In the genomic region with DNA sequence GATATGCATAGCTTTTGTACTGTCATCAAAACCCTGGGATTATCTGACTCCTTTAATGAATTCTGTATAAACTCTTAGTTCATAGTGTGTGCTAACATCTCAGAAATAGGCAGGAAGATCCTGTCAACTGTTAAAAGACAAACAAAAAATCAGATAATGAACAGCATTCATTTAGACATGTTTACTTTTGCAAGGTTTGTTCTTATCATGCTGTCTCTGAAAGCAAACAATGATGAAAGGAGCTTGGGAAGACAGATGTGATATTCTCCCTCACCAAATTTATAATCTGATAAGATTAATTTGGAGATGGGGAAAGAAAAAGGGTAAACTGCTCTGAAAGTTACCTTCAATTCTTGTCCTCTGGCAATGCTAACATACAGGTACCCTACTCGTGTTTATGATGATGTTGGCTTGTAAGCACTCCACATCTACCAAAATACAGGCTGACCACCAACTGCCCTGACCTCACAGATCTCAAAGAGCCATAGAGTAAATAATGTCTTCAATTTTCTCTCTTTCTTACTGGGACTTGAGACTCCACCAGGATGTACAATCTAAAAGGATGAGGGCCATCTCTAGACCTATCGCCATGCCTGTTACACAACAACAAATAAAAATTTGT, we compare ENCODE assay signal across 1 cellular context.
TF ChIP-seq lines count a peak whose summit lies in the region.

No MANE protein-coding gene starts in this region.

TF ChIP-seq in HepG2, 621 proteins besides CTCF, POLR2A, EP300 and RAD21 (continued from another document and continues in another):
- TF ChIP-seq, protein P1, sequence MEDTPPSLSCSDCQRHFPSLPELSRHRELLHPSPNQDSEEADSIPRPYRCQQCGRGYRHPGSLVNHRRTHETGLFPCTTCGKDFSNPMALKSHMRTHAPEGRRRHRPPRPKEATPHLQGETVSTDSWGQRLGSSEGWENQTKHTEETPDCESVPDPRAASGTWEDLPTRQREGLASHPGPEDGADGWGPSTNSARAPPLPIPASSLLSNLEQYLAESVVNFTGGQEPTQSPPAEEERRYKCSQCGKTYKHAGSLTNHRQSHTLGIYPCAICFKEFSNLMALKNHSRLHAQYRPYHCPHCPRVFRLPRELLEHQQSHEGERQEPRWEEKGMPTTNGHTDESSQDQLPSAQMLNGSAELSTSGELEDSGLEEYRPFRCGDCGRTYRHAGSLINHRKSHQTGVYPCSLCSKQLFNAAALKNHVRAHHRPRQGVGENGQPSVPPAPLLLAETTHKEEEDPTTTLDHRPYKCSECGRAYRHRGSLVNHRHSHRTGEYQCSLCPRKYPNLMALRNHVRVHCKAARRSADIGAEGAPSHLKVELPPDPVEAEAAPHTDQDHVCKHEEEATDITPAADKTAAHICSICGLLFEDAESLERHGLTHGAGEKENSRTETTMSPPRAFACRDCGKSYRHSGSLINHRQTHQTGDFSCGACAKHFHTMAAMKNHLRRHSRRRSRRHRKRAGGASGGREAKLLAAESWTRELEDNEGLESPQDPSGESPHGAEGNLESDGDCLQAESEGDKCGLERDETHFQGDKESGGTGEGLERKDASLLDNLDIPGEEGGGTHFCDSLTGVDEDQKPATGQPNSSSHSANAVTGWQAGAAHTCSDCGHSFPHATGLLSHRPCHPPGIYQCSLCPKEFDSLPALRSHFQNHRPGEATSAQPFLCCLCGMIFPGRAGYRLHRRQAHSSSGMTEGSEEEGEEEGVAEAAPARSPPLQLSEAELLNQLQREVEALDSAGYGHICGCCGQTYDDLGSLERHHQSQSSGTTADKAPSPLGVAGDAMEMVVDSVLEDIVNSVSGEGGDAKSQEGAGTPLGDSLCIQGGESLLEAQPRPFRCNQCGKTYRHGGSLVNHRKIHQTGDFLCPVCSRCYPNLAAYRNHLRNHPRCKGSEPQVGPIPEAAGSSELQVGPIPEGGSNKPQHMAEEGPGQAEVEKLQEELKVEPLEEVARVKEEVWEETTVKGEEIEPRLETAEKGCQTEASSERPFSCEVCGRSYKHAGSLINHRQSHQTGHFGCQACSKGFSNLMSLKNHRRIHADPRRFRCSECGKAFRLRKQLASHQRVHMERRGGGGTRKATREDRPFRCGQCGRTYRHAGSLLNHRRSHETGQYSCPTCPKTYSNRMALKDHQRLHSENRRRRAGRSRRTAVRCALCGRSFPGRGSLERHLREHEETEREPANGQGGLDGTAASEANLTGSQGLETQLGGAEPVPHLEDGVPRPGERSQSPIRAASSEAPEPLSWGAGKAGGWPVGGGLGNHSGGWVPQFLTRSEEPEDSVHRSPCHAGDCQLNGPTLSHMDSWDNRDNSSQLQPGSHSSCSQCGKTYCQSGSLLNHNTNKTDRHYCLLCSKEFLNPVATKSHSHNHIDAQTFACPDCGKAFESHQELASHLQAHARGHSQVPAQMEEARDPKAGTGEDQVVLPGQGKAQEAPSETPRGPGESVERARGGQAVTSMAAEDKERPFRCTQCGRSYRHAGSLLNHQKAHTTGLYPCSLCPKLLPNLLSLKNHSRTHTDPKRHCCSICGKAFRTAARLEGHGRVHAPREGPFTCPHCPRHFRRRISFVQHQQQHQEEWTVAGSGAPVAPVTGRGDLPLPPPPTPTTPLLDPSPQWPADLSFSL (CRISPR knock-in tag; IDR thresholded peaks at IDR 0.05), result no peak
- TF ChIP-seq ZNF83 (CRISPR knock-in tag; IDR thresholded peaks at IDR 0.05; ENCODE audit: borderline replicate concordance) (no peak), XBP1 (CRISPR knock-in tag; IDR thresholded peaks at IDR 0.05) (no peak), ZNF274 (CRISPR knock-in tag; IDR thresholded peaks at IDR 0.05) (no peak), ZNF234 (CRISPR knock-in tag; conservative IDR thresholded peaks at IDR 0.05) (no peak), CC2D1A (CRISPR knock-in tag; IDR thresholded peaks at IDR 0.05) (no peak), ATF7-NPFF (CRISPR knock-in tag; IDR thresholded peaks at IDR 0.05; ENCODE audit: low read depth) (no peak)
- TF ChIP-seq, protein P2, sequence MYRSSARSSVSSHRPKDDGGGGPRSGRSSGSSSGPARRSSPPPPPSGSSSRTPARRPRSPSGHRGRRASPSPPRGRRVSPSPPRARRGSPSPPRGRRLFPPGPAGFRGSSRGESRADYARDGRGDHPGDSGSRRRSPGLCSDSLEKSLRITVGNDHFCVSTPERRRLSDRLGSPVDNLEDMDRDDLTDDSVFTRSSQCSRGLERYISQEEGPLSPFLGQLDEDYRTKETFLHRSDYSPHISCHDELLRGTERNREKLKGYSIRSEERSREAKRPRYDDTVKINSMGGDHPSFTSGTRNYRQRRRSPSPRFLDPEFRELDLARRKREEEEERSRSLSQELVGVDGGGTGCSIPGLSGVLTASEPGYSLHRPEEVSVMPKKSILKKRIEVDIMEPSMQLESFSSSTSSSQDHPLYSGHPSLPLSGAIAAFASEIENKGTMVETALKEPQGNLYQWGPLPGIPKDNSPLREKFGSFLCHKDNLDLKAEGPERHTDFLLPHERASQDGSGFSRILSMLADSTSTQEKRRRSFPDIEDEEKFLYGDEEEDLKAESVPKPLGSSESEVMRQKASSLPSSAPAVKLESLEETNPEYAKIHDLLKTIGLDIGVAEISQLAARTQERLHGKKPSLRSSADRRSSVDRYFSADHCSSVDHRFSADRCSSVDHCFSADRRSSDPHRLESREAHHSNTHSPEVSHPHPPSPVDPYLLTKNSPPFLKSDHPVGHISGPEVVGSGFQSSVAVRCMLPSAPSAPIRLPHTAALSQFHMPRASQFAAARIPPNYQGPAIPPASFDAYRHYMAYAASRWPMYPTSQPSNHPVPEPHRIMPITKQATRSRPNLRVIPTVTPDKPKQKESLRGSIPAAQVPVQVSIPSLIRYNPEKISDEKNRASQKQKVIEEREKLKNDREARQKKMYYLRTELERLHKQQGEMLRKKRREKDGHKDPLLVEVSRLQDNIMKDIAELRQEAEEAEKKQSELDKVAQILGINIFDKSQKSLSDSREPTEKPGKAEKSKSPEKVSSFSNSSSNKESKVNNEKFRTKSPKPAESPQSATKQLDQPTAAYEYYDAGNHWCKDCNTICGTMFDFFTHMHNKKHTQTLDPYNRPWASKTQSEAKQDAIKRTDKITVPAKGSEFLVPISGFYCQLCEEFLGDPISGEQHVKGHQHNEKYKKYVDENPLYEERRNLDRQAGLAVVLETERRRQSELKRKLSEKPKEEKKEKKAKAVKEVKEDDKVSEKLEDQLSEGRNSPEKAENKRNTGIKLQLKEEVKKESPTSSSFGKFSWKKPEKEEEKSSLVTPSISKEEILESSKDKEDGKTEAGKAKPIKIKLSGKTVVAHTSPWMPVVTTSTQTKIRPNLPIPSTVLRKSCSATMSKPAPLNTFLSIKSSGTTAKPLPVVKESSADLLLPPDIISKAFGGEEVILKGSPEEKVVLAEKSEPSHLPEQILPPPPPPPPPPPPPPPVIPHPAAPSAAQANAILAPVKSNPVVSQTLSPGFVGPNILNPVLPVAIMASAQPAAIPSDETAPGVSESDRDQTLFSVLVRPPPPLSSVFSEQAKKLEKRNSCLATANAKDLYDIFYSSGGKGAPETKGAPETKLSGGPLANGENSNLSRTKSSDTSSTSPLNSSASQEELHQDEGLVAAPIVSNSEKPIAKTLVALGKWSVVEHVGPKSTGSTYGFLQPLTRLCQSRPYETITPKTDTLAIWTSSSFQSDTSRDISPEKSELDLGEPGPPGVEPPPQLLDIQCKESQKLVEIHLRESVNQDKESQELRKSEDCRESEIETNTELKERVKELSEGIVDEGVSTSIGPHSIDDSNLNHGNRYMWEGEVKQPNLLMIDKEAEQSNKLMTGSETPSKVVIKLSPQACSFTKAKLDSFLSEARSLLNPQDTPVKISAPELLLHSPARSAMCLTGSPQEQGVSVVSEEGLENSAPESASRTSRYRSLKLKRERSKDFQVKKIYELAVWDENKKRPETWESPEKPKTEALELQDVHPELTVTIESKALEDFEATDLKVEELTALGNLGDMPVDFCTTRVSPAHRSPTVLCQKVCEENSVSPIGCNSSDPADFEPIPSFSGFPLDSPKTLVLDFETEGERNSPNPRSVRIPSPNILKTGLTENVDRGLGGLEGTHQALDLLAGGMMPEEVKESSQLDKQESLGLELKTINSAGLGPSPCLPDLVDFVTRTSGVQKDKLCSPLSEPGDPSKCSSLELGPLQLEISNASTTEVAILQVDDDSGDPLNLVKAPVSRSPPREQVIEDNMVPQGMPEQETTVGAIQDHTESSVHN (CRISPR knock-in tag; IDR thresholded peaks at IDR 0.05), result no peak
- TF ChIP-seq, protein P3, sequence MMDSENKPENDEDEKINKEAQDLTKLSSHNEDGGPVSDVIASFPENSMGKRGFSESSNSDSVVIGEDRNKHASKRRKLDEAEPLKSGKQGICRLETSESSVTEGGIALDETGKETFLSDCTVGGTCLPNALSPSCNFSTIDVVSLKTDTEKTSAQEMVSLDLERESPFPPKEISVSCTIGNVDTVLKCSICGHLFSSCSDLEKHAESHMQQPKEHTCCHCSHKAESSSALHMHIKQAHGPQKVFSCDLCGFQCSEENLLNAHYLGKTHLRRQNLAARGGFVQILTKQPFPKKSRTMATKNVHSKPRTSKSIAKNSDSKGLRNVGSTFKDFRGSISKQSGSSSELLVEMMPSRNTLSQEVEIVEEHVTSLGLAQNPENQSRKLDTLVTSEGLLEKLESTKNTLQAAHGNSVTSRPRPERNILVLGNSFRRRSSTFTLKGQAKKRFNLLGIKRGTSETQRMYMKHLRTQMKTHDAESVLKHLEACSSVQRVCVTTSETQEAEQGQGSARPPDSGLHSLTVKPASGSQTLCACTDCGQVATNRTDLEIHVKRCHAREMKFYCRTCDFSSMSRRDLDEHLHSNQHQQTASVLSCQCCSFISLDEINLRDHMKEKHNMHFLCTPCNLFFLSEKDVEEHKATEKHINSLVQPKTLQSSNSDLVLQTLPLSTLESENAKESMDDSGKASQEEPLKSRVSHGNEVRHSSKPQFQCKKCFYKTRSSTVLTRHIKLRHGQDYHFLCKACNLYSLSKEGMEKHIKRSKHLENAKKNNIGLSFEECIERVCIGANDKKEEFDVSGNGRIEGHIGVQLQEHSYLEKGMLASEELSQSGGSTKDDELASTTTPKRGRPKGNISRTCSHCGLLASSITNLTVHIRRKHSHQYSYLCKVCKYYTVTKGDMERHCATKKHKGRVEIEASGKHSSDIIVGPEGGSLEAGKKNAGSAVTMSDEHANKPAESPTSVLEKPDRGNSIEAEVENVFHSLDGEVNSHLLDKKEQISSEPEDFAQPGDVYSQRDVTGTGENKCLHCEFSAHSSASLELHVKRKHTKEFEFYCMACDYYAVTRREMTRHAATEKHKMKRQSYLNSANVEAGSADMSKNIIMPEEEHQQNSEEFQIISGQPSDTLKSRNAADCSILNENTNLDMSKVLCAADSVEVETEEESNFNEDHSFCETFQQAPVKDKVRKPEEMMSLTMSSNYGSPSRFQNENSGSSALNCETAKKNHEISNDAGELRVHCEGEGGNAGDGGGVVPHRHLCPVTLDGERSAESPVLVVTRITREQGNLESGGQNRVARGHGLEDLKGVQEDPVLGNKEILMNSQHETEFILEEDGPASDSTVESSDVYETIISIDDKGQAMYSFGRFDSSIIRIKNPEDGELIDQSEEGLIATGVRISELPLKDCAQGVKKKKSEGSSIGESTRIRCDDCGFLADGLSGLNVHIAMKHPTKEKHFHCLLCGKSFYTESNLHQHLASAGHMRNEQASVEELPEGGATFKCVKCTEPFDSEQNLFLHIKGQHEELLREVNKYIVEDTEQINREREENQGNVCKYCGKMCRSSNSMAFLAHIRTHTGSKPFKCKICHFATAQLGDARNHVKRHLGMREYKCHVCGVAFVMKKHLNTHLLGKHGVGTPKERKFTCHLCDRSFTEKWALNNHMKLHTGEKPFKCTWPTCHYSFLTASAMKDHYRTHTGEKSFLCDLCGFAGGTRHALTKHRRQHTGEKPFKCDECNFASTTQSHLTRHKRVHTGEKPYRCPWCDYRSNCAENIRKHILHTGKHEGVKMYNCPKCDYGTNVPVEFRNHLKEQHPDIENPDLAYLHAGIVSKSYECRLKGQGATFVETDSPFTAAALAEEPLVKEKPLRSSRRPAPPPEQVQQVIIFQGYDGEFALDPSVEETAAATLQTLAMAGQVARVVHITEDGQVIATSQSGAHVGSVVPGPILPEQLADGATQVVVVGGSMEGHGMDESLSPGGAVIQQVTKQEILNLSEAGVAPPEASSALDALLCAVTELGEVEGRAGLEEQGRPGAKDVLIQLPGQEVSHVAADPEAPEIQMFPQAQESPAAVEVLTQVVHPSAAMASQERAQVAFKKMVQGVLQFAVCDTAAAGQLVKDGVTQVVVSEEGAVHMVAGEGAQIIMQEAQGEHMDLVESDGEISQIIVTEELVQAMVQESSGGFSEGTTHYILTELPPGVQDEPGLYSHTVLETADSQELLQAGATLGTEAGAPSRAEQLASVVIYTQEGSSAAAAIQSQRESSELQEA (CRISPR knock-in tag; IDR thresholded peaks at IDR 0.05; ENCODE audit: not compliant biosample characterization), result no peak
- TF ChIP-seq, protein P4, sequence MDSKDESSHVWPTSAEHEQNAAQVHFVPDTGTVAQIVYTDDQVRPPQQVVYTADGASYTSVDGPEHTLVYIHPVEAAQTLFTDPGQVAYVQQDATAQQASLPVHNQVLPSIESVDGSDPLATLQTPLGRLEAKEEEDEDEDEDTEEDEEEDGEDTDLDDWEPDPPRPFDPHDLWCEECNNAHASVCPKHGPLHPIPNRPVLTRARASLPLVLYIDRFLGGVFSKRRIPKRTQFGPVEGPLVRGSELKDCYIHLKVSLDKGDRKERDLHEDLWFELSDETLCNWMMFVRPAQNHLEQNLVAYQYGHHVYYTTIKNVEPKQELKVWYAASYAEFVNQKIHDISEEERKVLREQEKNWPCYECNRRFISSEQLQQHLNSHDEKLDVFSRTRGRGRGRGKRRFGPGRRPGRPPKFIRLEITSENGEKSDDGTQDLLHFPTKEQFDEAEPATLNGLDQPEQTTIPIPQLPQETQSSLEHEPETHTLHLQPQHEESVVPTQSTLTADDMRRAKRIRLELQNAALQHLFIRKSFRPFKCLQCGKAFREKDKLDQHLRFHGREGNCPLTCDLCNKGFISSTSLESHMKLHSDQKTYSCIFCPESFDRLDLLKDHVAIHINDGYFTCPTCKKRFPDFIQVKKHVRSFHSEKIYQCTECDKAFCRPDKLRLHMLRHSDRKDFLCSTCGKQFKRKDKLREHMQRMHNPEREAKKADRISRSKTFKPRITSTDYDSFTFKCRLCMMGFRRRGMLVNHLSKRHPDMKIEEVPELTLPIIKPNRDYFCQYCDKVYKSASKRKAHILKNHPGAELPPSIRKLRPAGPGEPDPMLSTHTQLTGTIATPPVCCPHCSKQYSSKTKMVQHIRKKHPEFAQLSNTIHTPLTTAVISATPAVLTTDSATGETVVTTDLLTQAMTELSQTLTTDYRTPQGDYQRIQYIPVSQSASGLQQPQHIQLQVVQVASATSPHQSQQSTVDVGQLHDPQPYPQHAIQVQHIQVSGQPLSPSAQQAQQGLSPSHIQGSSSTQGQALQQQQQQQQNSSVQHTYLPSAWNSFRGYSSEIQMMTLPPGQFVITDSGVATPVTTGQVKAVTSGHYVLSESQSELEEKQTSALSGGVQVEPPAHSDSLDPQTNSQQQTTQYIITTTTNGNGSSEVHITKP (CRISPR knock-in tag; IDR thresholded peaks at IDR 0.05; ENCODE audit: low read depth), result no peak
- TF ChIP-seq, protein P5, sequence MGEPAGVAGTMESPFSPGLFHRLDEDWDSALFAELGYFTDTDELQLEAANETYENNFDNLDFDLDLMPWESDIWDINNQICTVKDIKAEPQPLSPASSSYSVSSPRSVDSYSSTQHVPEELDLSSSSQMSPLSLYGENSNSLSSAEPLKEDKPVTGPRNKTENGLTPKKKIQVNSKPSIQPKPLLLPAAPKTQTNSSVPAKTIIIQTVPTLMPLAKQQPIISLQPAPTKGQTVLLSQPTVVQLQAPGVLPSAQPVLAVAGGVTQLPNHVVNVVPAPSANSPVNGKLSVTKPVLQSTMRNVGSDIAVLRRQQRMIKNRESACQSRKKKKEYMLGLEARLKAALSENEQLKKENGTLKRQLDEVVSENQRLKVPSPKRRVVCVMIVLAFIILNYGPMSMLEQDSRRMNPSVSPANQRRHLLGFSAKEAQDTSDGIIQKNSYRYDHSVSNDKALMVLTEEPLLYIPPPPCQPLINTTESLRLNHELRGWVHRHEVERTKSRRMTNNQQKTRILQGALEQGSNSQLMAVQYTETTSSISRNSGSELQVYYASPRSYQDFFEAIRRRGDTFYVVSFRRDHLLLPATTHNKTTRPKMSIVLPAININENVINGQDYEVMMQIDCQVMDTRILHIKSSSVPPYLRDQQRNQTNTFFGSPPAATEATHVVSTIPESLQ (CRISPR knock-in tag; conservative IDR thresholded peaks at IDR 0.05), result no peak
